2 cellular contexts compared by ENCODE assay signal in the genomic region with DNA sequence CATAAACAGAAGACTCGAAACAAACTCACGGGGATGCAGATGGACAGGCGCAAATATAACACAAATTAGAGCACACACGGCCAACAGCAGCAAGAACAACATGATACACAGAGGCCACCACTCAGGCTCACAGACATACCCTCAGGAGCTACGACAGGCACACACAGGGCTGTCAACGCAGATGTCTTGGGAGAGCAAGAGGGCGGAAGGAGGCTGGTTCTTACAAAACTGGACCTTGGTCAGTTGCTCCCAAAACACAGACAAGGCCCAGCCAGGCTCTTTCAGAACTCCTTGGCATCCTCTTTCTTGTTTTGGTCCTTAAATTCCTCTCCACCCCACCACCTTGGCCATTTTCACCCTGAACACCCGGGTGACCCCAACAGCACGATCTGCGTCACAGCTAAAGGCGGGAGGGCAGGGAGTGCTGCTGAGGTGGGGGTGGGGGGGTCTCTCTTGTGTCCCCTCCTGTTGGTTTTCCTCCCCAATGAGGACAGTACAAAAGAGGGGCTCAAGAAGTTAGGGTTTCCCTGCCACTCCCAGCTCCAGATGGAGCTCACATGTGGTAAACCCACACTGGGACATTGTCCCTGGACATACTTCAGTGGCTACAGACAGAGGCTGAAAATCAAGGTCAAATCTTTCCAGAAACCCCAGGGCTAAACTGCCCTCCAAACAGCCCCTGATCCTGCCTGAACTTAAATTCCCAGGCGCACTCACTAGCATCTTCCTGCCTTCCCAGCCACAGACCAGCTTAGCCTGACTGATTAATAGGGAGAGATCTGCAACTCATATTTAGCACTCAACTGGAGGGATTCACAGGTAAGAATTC.
TF ChIP-seq lines count a peak whose summit lies in the region.

No MANE protein-coding gene starts in this region.

TF ChIP-seq in SK-N-SH, 30 proteins besides CTCF, POLR2A, EP300 and RAD21:
- TF ChIP-seq, protein P1, sequence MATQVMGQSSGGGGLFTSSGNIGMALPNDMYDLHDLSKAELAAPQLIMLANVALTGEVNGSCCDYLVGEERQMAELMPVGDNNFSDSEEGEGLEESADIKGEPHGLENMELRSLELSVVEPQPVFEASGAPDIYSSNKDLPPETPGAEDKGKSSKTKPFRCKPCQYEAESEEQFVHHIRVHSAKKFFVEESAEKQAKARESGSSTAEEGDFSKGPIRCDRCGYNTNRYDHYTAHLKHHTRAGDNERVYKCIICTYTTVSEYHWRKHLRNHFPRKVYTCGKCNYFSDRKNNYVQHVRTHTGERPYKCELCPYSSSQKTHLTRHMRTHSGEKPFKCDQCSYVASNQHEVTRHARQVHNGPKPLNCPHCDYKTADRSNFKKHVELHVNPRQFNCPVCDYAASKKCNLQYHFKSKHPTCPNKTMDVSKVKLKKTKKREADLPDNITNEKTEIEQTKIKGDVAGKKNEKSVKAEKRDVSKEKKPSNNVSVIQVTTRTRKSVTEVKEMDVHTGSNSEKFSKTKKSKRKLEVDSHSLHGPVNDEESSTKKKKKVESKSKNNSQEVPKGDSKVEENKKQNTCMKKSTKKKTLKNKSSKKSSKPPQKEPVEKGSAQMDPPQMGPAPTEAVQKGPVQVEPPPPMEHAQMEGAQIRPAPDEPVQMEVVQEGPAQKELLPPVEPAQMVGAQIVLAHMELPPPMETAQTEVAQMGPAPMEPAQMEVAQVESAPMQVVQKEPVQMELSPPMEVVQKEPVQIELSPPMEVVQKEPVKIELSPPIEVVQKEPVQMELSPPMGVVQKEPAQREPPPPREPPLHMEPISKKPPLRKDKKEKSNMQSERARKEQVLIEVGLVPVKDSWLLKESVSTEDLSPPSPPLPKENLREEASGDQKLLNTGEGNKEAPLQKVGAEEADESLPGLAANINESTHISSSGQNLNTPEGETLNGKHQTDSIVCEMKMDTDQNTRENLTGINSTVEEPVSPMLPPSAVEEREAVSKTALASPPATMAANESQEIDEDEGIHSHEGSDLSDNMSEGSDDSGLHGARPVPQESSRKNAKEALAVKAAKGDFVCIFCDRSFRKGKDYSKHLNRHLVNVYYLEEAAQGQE (IDR thresholded peaks at IDR 0.05; ENCODE audit: low read depth, low read length), result no peak
- TF ChIP-seq NFIC (IDR thresholded peaks at IDR 0.05; ENCODE audit: borderline replicate concordance) (no peak), SMC3 (IDR thresholded peaks at IDR 0.05; ENCODE audit: low read depth, low read length) (no peak), MXI1 (IDR thresholded peaks at IDR 0.05; ENCODE audit: low read depth, low read length) (peak; percentile 20; the same call in 1 of the 2 replicates)

TF ChIP-seq in SK-N-SH treated with all-trans-retinoic acid at 6 μM for 48 hours, 23 proteins besides CTCF, POLR2A, EP300 and RAD21 (continued from another document):
- TF ChIP-seq BACH2 (CRISPR knock-in tag; IDR thresholded peaks at IDR 0.05; ENCODE audit: borderline replicate concordance) (no peak), ZFP30 (CRISPR knock-in tag; IDR thresholded peaks at IDR 0.05) (no peak), CSDC2 (CRISPR knock-in tag; IDR thresholded peaks at IDR 0.05) (no peak), GLIS3 (CRISPR knock-in tag; IDR thresholded peaks at IDR 0.05) (no peak)
- TF ChIP-seq, protein P2, sequence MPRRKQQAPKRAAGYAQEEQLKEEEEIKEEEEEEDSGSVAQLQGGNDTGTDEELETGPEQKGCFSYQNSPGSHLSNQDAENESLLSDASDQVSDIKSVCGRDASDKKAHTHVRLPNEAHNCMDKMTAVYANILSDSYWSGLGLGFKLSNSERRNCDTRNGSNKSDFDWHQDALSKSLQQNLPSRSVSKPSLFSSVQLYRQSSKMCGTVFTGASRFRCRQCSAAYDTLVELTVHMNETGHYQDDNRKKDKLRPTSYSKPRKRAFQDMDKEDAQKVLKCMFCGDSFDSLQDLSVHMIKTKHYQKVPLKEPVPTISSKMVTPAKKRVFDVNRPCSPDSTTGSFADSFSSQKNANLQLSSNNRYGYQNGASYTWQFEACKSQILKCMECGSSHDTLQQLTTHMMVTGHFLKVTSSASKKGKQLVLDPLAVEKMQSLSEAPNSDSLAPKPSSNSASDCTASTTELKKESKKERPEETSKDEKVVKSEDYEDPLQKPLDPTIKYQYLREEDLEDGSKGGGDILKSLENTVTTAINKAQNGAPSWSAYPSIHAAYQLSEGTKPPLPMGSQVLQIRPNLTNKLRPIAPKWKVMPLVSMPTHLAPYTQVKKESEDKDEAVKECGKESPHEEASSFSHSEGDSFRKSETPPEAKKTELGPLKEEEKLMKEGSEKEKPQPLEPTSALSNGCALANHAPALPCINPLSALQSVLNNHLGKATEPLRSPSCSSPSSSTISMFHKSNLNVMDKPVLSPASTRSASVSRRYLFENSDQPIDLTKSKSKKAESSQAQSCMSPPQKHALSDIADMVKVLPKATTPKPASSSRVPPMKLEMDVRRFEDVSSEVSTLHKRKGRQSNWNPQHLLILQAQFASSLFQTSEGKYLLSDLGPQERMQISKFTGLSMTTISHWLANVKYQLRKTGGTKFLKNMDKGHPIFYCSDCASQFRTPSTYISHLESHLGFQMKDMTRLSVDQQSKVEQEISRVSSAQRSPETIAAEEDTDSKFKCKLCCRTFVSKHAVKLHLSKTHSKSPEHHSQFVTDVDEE (CRISPR knock-in tag; IDR thresholded peaks at IDR 0.05), result no peak
- TF ChIP-seq, protein P3, sequence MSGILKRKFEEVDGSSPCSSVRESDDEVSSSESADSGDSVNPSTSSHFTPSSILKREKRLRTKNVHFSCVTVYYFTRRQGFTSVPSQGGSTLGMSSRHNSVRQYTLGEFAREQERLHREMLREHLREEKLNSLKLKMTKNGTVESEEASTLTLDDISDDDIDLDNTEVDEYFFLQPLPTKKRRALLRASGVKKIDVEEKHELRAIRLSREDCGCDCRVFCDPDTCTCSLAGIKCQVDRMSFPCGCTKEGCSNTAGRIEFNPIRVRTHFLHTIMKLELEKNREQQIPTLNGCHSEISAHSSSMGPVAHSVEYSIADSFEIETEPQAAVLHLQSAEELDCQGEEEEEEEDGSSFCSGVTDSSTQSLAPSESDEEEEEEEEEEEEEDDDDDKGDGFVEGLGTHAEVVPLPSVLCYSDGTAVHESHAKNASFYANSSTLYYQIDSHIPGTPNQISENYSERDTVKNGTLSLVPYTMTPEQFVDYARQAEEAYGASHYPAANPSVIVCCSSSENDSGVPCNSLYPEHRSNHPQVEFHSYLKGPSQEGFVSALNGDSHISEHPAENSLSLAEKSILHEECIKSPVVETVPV (CRISPR knock-in tag; IDR thresholded peaks at IDR 0.05), result no peak
- TF ChIP-seq, protein P4, sequence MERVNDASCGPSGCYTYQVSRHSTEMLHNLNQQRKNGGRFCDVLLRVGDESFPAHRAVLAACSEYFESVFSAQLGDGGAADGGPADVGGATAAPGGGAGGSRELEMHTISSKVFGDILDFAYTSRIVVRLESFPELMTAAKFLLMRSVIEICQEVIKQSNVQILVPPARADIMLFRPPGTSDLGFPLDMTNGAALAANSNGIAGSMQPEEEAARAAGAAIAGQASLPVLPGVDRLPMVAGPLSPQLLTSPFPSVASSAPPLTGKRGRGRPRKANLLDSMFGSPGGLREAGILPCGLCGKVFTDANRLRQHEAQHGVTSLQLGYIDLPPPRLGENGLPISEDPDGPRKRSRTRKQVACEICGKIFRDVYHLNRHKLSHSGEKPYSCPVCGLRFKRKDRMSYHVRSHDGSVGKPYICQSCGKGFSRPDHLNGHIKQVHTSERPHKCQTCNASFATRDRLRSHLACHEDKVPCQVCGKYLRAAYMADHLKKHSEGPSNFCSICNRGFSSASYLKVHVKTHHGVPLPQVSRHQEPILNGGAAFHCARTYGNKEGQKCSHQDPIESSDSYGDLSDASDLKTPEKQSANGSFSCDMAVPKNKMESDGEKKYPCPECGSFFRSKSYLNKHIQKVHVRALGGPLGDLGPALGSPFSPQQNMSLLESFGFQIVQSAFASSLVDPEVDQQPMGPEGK (CRISPR knock-in tag; IDR thresholded peaks at IDR 0.05; ENCODE audit: borderline replicate concordance), result no peak
